ENCODE assay signal across 1 cellular context in genomic region chr10:93854985-93855384, GRCh38.
TF ChIP-seq lines count a peak whose summit lies in the region.

No MANE protein-coding gene starts in this region.

TF ChIP-seq in endothelial cell of umbilical vein, 7 proteins besides CTCF, POLR2A, EP300 and RAD21:
- TF ChIP-seq FOS (IDR thresholded peaks at IDR 0.05; ENCODE audit: borderline replicate concordance, insufficient read depth, low read length) (no peak), MYC (IDR thresholded peaks at IDR 0.05; ENCODE audit: low read depth, low read length) (no peak), POLR2AphosphoS5 (IDR thresholded peaks at IDR 0.05; ENCODE audit: insufficient read depth, low read depth, low read length) (no peak), EZH2 (IDR thresholded peaks at IDR 0.05; ENCODE audit: borderline replicate concordance, low read depth, low read length, severe bottlenecking) (no peak), MAX (IDR thresholded peaks at IDR 0.05; ENCODE audit: insufficient read depth, insufficient read length) (no peak)
